ENCODE assay signal across 33 cellular contexts in genomic region chrX:13614154-13614553, GRCh38. TPM values are rescaled to one million over a fixed set of nuclear protein-coding genes. Genes with fewer than 3 reads are reported as not detected.
"Had no signal": no experiment of that assay in that cellular context is flagged by ENCODE, and none has a peak within 500 bp of the region (broad histone marks: within the 10 kb centered on the region; RNA-seq: fewer than 3 reads in every experiment).

No MANE protein-coding gene starts in this region.

- H3K9me3 ChIP-seq: esophagus squamous epithelium, gastrocnemius medialis, heart right ventricle had no signal

- H3K27me3 ChIP-seq: brain microvascular endothelial cell, esophagus squamous epithelium, foreskin keratinocyte, gastrocnemius medialis, hepatocyte had no signal

- H3K36me3 ChIP-seq: brain microvascular endothelial cell, gastrocnemius medialis, heart right ventricle had no signal

- ATAC-seq: activated naive CD4-positive, alpha-beta T cell treated with anti-CD3 and anti-CD28 coated beads, Interleukin-2, amount 50 U/mL, for 72 hours; activated T-cell treated with anti-CD3 and anti-CD28 coated beads, Interleukin-2, amount 50 U/mL, for 72 hours; effector memory CD8-positive, alpha-beta T cell; foreskin keratinocyte; gastrocnemius medialis; heart right ventricle; T-helper 17 cell; WTC11 had no signal

- H3K4me3 ChIP-seq: esophagus squamous epithelium, gastrocnemius medialis, heart right ventricle, hepatocyte had no signal

- DNase-seq: activated CD4-positive, alpha-beta memory T cell treated with anti-CD3 and anti-CD28 coated beads, Interleukin-2, amount 10 ng/mL, durations not matched to agents 7 days and 5 days; activated CD4-positive, alpha-beta T cell treated with anti-CD3 and anti-CD28 coated beads for 1 hour; activated CD4-positive, alpha-beta T cell treated with anti-CD3 and anti-CD28 coated beads for 4 hours; activated CD4-positive, alpha-beta T cell treated with anti-CD3 and anti-CD28 coated beads, Interleukin-2, amount 10 ng/mL, durations not matched to agents 7 days and 5 days; activated CD4-positive, alpha-beta T cell treated with anti-CD3 and anti-CD28 coated beads, Interleukin-2, amount 50 U/mL, for 4 hours; activated CD8-positive, alpha-beta memory T cell treated with anti-CD3 and anti-CD28 coated beads, Interleukin-2, amount 50 U/mL, for 48 hours; activated gamma-delta T cell; activated naive CD4-positive, alpha-beta T cell; activated naive CD4-positive, alpha-beta T cell treated with anti-CD3 and anti-CD28 coated beads, Interleukin-2, amount 10 ng/mL, durations not matched to agents 7 days and 5 days; activated naive CD8-positive, alpha-beta T cell treated with anti-CD3 and anti-CD28 coated beads, Interleukin-2, amount 10 ng/mL, durations not matched to agents 7 days and 5 days; activated T-cell treated with anti-CD3 and anti-CD28 coated beads for 4 hours; activated T-cell treated with anti-CD3 and anti-CD28 coated beads, Interleukin-2, amount 50 U/mL, for 24 hours; activated T-cell treated with anti-CD3 and anti-CD28 coated beads, Interleukin-2, amount 50 U/mL, for 72 hours; amniotic stem cell; anterior cingulate cortex; brain microvascular endothelial cell; caudate nucleus; cortex of kidney; dermis blood vessel endothelial cell; effector CD4-positive, alpha-beta T cell; effector memory CD8-positive, alpha-beta T cell; erythroblast; esophagus squamous epithelium; foreskin keratinocyte; gastrocnemius medialis; heart right ventricle; T-helper 1 cell; T-helper 17 cell; T1000 had no signal

- H3K27ac ChIP-seq: brain microvascular endothelial cell, esophagus squamous epithelium, foreskin keratinocyte, gastrocnemius medialis, heart right ventricle, hepatocyte had no signal

RNA-seq across cellular contexts. Expression of gene EGFL6, which starts 44.8 kb away (rescaled TPM):
- total RNA-seq: chondrocyte, dermis blood vessel endothelial cell, foreskin keratinocyte, T-helper 17 cell had no signal
